In the genomic region with DNA sequence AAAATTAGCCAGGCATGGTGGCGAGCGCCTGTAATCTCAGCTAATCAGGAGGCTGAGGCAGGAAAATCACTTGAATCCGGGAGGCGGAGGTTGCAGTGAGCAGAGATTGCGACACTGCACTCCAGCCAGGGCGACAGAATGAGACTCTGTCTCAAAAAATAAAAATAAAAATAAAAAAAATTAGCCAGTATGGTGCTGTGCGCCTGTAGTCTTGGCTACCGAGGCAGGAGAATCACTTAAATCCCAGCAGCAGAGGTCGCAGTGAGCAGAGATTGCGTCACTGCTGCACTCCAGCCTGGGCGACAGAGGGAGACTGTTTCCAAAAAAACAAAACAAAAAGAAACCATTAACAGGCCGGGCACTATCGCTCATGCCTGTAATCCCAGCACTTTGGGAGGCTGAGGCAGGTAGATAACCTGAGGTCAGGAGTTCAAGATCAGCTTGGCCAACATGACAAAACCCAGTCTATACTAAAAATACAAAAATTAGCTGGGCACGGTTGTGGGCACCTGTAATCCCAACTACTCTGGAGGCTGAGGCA, we compare ENCODE assay signal across 1 cellular context.
TF ChIP-seq lines count a peak whose summit lies in the region.
"Not testable (repeated sequence)": the region's sequence is repeated elsewhere in the genome, so short reads cannot be mapped to it uniquely, and the experiment has no call there.

No MANE protein-coding gene starts in this region.

TF ChIP-seq in K562, 482 proteins besides CTCF, POLR2A, EP300 and RAD21:
- TF ChIP-seq CBFA2T3 (IDR thresholded peaks at IDR 0.05) (peak; percentile 50), CTCFL (IDR thresholded peaks at IDR 0.05; ENCODE audit: borderline replicate concordance, insufficient read depth, low read depth, low read length, poor library complexity, severe bottlenecking) (peak; percentile 22), CXXC5 (CRISPR knock-in tag; IDR thresholded peaks at IDR 0.05) (peak; percentile 27; the same call in 1 of the 2 replicates), TFAP4 (CRISPR knock-in tag; IDR thresholded peaks at IDR 0.05; ENCODE audit: borderline replicate concordance) (0 out of 2 replicates have a peak, but pooled peaks have one; percentile 15), EP400 (IDR thresholded peaks at IDR 0.05) (0 out of 2 replicates have a peak, but pooled peaks have one; percentile 11), RCOR1 (IDR thresholded peaks at IDR 0.05; ENCODE audit: borderline replicate concordance in 1 of 2, low read depth in 2 of 2, low read length in 2 of 2) (peak in 1 of 2 experiments; percentile 77; a peak in 2 of 4 replicates), ATF2 (CRISPR knock-in tag; IDR thresholded peaks at IDR 0.05) (peak; percentile 78; the same call in 1 of the 2 replicates), SOX6 (IDR thresholded peaks at IDR 0.05) (0 out of 2 replicates have a peak, but pooled peaks have one; percentile 23), SMC3 (conservative IDR thresholded peaks at IDR 0.05; ENCODE audit: insufficient read depth, low read depth, low read length) (peak; percentile 49; the same call in 1 of the 2 replicates), CREB1 (IDR thresholded peaks at IDR 0.05) (peak; percentile 69; the same call in 1 of the 2 replicates), CREB1 (CRISPR knock-in tag; IDR thresholded peaks at IDR 0.05) (peak; percentile 72), CC2D1A (IDR thresholded peaks at IDR 0.05) (0 out of 2 replicates have a peak, but pooled peaks have one; percentile 28), HCFC1 (IDR thresholded peaks at IDR 0.05; ENCODE audit: low read depth, low read length) (0 out of 2 replicates have a peak, but pooled peaks have one; percentile 14), ATF1 (tag; IDR thresholded peaks at IDR 0.05) (peak; percentile 81), ARID1B (IDR thresholded peaks at IDR 0.05) (peak; percentile 60), CREM (IDR thresholded peaks at IDR 0.05; ENCODE audit: low read depth) (peak; percentile 94), ZFX (CRISPR knock-in tag; IDR thresholded peaks at IDR 0.05) (peak; percentile 47), FOXK2 (conservative IDR thresholded peaks at IDR 0.05 in 1 of 2, IDR thresholded peaks at IDR 0.05 in 1 of 2; ENCODE audit: low read depth in 2 of 2) (0 out of 4 replicates have a peak, but pooled peaks of 1 of the 2 experiments have one; percentile 15), DPF2 (IDR thresholded peaks at IDR 0.05) (peak; percentile 37; the same call in 1 of the 2 replicates), CTBP1 (IDR thresholded peaks at IDR 0.05; ENCODE audit: borderline replicate concordance) (peak; percentile 47; the same call in 1 of the 2 replicates), RB1 (IDR thresholded peaks at IDR 0.05; ENCODE audit: low read depth) (peak; percentile 9; the same call in 1 of the 2 replicates), SMARCA4 (IDR thresholded peaks at IDR 0.05) (peak; percentile 31; the same call in 1 of the 2 replicates), ATF7 (IDR thresholded peaks at IDR 0.05) (peak; percentile 95), ZNF384 (IDR thresholded peaks at IDR 0.05; ENCODE audit: low read depth, low read length) (peak; percentile 52; the same call in 1 of the 2 replicates), JUN (IDR thresholded peaks at IDR 0.05; ENCODE audit: borderline replicate concordance, low read depth, low read length) (0 out of 2 replicates have a peak, but pooled peaks have one; percentile 56), CEBPB (tag; IDR thresholded peaks at IDR 0.05) (peak; percentile 97), DACH1 (IDR thresholded peaks at IDR 0.05; ENCODE audit: partially characterized antibody) (peak; percentile 29), KDM1A (IDR thresholded peaks at IDR 0.05) (peak in 1 of 2 experiments; percentile 68), HDAC2 (IDR thresholded peaks at IDR 0.05) (0 out of 2 replicates have a peak, but pooled peaks have one; percentile 39), KLF16 (IDR thresholded peaks at IDR 0.05) (peak; percentile 28; the same call in 1 of the 2 replicates), ATF4 (CRISPR knock-in tag; IDR thresholded peaks at IDR 0.05) (0 out of 2 replicates have a peak, but pooled peaks have one; percentile 27), JUND (IDR thresholded peaks at IDR 0.05; ENCODE audit: borderline replicate concordance, low read depth, low read length) (peak; percentile 91), JUND (tag; IDR thresholded peaks at IDR 0.05; ENCODE audit: borderline replicate concordance, low read depth, low read length) (peak; percentile 76; the same call in 2 of the 3 replicates), ZEB2 (IDR thresholded peaks at IDR 0.05) (peak; percentile 86), CEBPG (CRISPR knock-in tag; IDR thresholded peaks at IDR 0.05) (peak; percentile 96), CEBPG (tag; conservative IDR thresholded peaks at IDR 0.05 in 1 of 2, IDR thresholded peaks at IDR 0.05 in 1 of 2) (peak; percentile 95 to 99), RFX1 (IDR thresholded peaks at IDR 0.05) (peak; percentile 67), DEAF1 (CRISPR knock-in tag; IDR thresholded peaks at IDR 0.05) (peak; percentile 62), NBN (IDR thresholded peaks at IDR 0.05; ENCODE audit: low read depth) (0 out of 2 replicates have a peak, but pooled peaks have one; percentile 44), TCF3 (CRISPR knock-in tag; IDR thresholded peaks at IDR 0.05) (peak; percentile 50), IRF9 (tag; IDR thresholded peaks at IDR 0.05) (peak; percentile 90), NCOR1 (IDR thresholded peaks at IDR 0.05) (0 out of 2 replicates have a peak, but pooled peaks have one; percentile 12)
- not testable (repeated sequence) for TF ChIP-seq ATF1 (CRISPR knock-in tag; IDR thresholded peaks at IDR 0.05); JUN (CRISPR knock-in tag; IDR thresholded peaks at IDR 0.05; ENCODE audit: borderline replicate concordance)
- TF ChIP-seq, protein P1, sequence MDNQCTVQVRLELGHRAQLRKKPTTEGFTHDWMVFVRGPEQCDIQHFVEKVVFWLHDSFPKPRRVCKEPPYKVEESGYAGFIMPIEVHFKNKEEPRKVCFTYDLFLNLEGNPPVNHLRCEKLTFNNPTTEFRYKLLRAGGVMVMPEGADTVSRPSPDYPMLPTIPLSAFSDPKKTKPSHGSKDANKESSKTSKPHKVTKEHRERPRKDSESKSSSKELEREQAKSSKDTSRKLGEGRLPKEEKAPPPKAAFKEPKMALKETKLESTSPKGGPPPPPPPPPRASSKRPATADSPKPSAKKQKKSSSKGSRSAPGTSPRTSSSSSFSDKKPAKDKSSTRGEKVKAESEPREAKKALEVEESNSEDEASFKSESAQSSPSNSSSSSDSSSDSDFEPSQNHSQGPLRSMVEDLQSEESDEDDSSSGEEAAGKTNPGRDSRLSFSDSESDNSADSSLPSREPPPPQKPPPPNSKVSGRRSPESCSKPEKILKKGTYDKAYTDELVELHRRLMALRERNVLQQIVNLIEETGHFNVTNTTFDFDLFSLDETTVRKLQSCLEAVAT (IDR thresholded peaks at IDR 0.05): peak in 1 of 2 experiments; percentile 55; a peak in 1 of 4 replicates
- TF ChIP-seq, protein P2, sequence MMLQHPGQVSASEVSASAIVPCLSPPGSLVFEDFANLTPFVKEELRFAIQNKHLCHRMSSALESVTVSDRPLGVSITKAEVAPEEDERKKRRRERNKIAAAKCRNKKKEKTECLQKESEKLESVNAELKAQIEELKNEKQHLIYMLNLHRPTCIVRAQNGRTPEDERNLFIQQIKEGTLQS (IDR thresholded peaks at IDR 0.05): peak; percentile 98
- TF ChIP-seq, protein P2 (CRISPR knock-in tag; conservative IDR thresholded peaks at IDR 0.05): peak; percentile 88; the same call in 1 of the 2 replicates
- TF ChIP-seq, protein P3, sequence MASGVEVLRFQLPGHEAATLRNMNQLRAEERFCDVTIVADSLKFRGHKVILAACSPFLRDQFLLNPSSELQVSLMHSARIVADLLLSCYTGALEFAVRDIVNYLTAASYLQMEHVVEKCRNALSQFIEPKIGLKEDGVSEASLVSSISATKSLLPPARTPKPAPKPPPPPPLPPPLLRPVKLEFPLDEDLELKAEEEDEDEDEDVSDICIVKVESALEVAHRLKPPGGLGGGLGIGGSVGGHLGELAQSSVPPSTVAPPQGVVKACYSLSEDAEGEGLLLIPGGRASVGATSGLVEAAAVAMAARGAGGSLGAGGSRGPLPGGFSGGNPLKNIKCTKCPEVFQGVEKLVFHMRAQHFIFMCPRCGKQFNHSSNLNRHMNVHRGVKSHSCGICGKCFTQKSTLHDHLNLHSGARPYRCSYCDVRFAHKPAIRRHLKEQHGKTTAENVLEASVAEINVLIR (CRISPR knock-in tag; IDR thresholded peaks at IDR 0.05): 0 out of 2 replicates have a peak, but pooled peaks have one; percentile 26
